Comparison of ENCODE assay signal across 9 cellular contexts in the genomic region with DNA sequence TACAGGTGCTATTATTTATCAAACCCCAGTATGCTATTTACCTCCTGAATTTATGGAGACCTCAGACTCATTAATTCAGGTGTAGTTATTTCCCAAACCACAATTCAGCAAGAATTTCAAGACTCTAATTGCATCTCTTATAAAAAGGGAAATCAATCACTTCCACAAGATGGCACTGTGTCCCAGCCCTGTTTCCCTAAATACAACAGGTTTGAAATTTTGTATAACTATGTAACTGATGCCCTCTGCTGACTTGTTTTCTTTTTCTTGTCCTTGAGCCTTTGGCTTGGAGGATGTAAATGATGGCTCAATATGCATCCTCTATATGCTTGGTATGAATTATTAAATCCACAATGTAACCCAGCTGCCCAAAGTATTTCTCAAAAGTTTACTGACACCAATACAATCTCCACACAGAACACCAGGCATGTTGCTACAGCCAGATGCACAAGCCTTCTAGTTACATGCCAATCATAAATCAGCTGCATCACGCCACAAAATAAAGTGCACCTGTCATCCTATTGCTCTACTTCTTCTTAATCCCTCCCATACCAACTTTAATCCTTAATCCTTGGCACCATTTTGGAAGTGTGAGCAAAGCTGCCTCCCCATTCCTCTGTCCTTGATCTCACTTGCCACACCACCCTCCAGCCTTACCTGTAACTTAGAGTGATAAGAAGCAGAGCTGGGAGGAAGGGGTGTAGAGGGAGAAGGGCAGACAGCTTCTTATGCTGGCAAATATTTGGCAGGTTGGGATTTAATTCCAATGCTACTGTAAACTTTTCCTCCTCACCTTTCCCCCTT. TPM values are rescaled to one million over a fixed set of nuclear protein-coding genes. Genes with fewer than 3 reads are reported as not detected.
A peak's percentile ranks its signal among the peaks of the same experiment; 100 is the strongest.
DNase-seq lines count a peak whose midpoint lies in the region; ATAC-seq and TF ChIP-seq lines count a peak whose summit lies in the region.
"Had no signal": no experiment of that assay in that cellular context is flagged by ENCODE, and none has a peak within 500 bp of the region (broad histone marks: within the 10 kb centered on the region; RNA-seq: fewer than 3 reads in every experiment).

No MANE protein-coding gene starts in this region.

- no peak overlapping the region for H3K27ac ChIP-seq in parathyroid adenoma
- H3K27ac ChIP-seq: SJSA1 had no signal

- no peak overlapping the region for H3K4me3 ChIP-seq in H7 (ENCODE audit: insufficient read depth, low read depth, low read length)
- no peak overlapping the region for H3K4me3 ChIP-seq in foreskin fibroblast (ENCODE audit: low read depth in 1 of 2, low read length in 2 of 2)
- no peak overlapping the region for H3K4me3 ChIP-seq in parathyroid adenoma (ENCODE audit: low read depth, low read length)
- H3K4me3 ChIP-seq: SJSA1 had no signal

- H3K27me3 ChIP-seq in H7 (ENCODE audit: control insufficient read depth, insufficient read depth, low read length) (no peaks in the 10 kb centered on the region), parathyroid adenoma (ENCODE audit: control insufficient read depth, insufficient read depth, low read length) (no peaks in the 10 kb centered on the region)
- H3K27me3 ChIP-seq: SJSA1 had no signal

- peak; percentile 65 for DNase-seq in COLO668 (lab: John Stamatoyannopoulos, UW; ENCODE audit: unreplicated experiment)
- DNase-seq in H7 = peak; percentile 38
- peak; percentile 2 for DNase-seq in NCI-H510A (lab: John Stamatoyannopoulos, UW)
- peak; percentile 19 to 38 for DNase-seq in activated CD4-positive, alpha-beta T cell treated with anti-CD3 and anti-CD28 coated beads, Interleukin-2, amount 50 U/mL, for 4 hours
- DNase-seq in foreskin fibroblast = peak; percentile 51 to 80

- no peak overlapping the region for H3K4me2 ChIP-seq in parathyroid adenoma (ENCODE audit: low read length)

- TF ChIP-seq CTCF in foreskin fibroblast (IDR thresholded peaks at IDR 0.05; ENCODE audit: low read depth, low read length) = peak; percentile 71
- peak; percentile 64 for TF ChIP-seq CTCF in parathyroid adenoma (IDR thresholded peaks at IDR 0.05)

- no peak overlapping the region for H3K9ac ChIP-seq in parathyroid adenoma

- H3K36me3 ChIP-seq in H7 (replicated peaks; ENCODE audit: control insufficient read depth, insufficient read depth, low read length) (no peaks in the 10 kb centered on the region), parathyroid adenoma (ENCODE audit: control insufficient read depth, insufficient read depth, low read length) (no peaks in the 10 kb centered on the region)
- H3K36me3 ChIP-seq: SJSA1 had no signal

- H2AFZ ChIP-seq in parathyroid adenoma = no peak overlapping the region

- H3K9me3 ChIP-seq in parathyroid adenoma (ENCODE audit: control insufficient read depth, low read length) = no peaks in the 10 kb centered on the region
- H3K9me3 ChIP-seq: SJSA1 had no signal

- no peak for ATAC-seq in HG03097 (IDR thresholded peaks at IDR 0.05; ENCODE audit: low FRiP score, unreplicated experiment)
- ATAC-seq in GM21717 (IDR thresholded peaks at IDR 0.05; ENCODE audit: unreplicated experiment) = no peak

- H3K79me2 ChIP-seq in parathyroid adenoma = peaks cover 2% of the 10 kb centered on the region

- no peaks in the 10 kb centered on the region for H3K4me1 ChIP-seq in parathyroid adenoma
- H3K4me1 ChIP-seq: SJSA1 had no signal

RNA-seq across cellular contexts. Expression of a gene that starts 9.0 kb away (rescaled TPM):
- total RNA-seq in H7 (2014; rRNA removed; shearing (Covaris generic)) = not detected in 2 replicates
- total RNA-seq: SJSA1 had no signal

RNA-seq across cellular contexts. Expression of a gene that starts 14.3 kb away (rescaled TPM):
- 25.5 and 27.3 TPM in 2 replicates for total RNA-seq in H7 (2014; rRNA removed; shearing (Covaris generic))

Comparison
In these comparisons a context has a peak if more than half of its experiments do, and no peak if none do; other contexts are left out.
1. DNase-seq: peak in every context shown above with its lines; median percentile 66 in foreskin fibroblast; 65 in COLO668; 38 in H7; 28 in activated CD4-positive, alpha-beta T cell treated with anti-CD3 and anti-CD28 coated beads, Interleukin-2, amount 50 U/mL, for 4 hours; 2 in NCI-H510A.